ENCODE assay signal across 1 cellular context in genomic region chr11:93829598-93829997, GRCh38.
TF ChIP-seq lines count a peak whose summit lies in the region.

No MANE protein-coding gene starts in this region.

TF ChIP-seq in K562, 482 proteins besides CTCF, POLR2A, EP300 and RAD21:
- no peak for TF ChIP-seq CREB1 (IDR thresholded peaks at IDR 0.05)
- TF ChIP-seq CREB1 (CRISPR knock-in tag; IDR thresholded peaks at IDR 0.05), result no peak
- TF ChIP-seq SMARCB1 (IDR thresholded peaks at IDR 0.05; ENCODE audit: insufficient read length, low read depth), result no peak
- TF ChIP-seq DDX20 (tag; IDR thresholded peaks at IDR 0.05; ENCODE audit: low read depth), result no peak
- no peak for TF ChIP-seq ZHX1 (conservative IDR thresholded peaks at IDR 0.05; ENCODE audit: low read length)
- TF ChIP-seq BCL6 (CRISPR knock-in tag; IDR thresholded peaks at IDR 0.05), result no peak
- TF ChIP-seq ZBTB5 (IDR thresholded peaks at IDR 0.05), result no peak
- TF ChIP-seq ESRRA (IDR thresholded peaks at IDR 0.05; ENCODE audit: borderline replicate concordance, low read depth), result no peak
- no peak for TF ChIP-seq TCF7 (IDR thresholded peaks at IDR 0.05; ENCODE audit: borderline replicate concordance)
- TF ChIP-seq MNT (conservative IDR thresholded peaks at IDR 0.05), result no peak
- no peak for TF ChIP-seq ZNF431 (CRISPR knock-in tag; IDR thresholded peaks at IDR 0.05)
- TF ChIP-seq NFYB (IDR thresholded peaks at IDR 0.05; ENCODE audit: extremely low read depth, insufficient read length), result no peak
- TF ChIP-seq ZNF780A (CRISPR knock-in tag; IDR thresholded peaks at IDR 0.05), result no peak
- no peak for TF ChIP-seq ZBTB49 (CRISPR knock-in tag; IDR thresholded peaks at IDR 0.05; ENCODE audit: borderline replicate concordance)
